1 cellular context compared by ENCODE assay signal in genomic region chr9:93296889-93297480, GRCh38.
TF ChIP-seq lines count a peak whose summit lies in the region.

No MANE protein-coding gene starts in this region.

TF ChIP-seq in H1, 55 proteins besides CTCF, POLR2A, EP300 and RAD21:
- TF ChIP-seq MAX (IDR thresholded peaks at IDR 0.05) (no peak), RNF2 (IDR thresholded peaks at IDR 0.05; ENCODE audit: borderline replicate concordance, low read depth, low read length, missing control alignments, poor library complexity, severe bottlenecking) (no peak), RFX5 (IDR thresholded peaks at IDR 0.05; ENCODE audit: borderline replicate concordance, low read depth, low read length) (no peak), TAF7 (optimal IDR thresholded peaks at IDR 0.05; ENCODE audit: borderline replicate concordance, low read depth, low read length) (no peak), BRCA1 (IDR thresholded peaks at IDR 0.05; ENCODE audit: low read depth, low read length) (no peak), TCF12 (IDR thresholded peaks at IDR 0.05; ENCODE audit: low read depth, low read length) (no peak), GABPA (IDR thresholded peaks at IDR 0.05; ENCODE audit: borderline replicate concordance, insufficient read depth, low read length) (no peak), PHF8 (conservative IDR thresholded peaks at IDR 0.05; ENCODE audit: low read depth, low read length) (no peak), HDAC6 (IDR thresholded peaks at IDR 0.05; ENCODE audit: low read depth, low read length) (no peak), SAP30 (IDR thresholded peaks at IDR 0.05; ENCODE audit: insufficient read depth, insufficient replicate concordance, low read length) (no peak), NANOG (IDR thresholded peaks at IDR 0.05; ENCODE audit: insufficient read depth, low read depth, low read length, poor library complexity, severe bottlenecking) (no peak), USF2 (IDR thresholded peaks at IDR 0.05; ENCODE audit: low read length) (no peak), RBBP5 (IDR thresholded peaks at IDR 0.05; ENCODE audit: borderline replicate concordance, low read depth, low read length) (no peak)
